8 cellular contexts compared by ENCODE assay signal in genomic region chr1:52032124-52032784, GRCh38. TPM values are rescaled to one million over a fixed set of nuclear protein-coding genes. Genes with fewer than 3 reads are reported as not detected.
A peak's percentile ranks its signal among the peaks of the same experiment; 100 is the strongest.
DNase-seq lines count a peak whose midpoint lies in the region; ATAC-seq, FAIRE-seq and TF ChIP-seq lines count a peak whose summit lies in the region.

No MANE protein-coding gene starts in this region.

- H3K9ac ChIP-seq in OCI-LY3 (ENCODE audit: low read length) = peak overlapping the region; percentile 80
- peak overlapping the region; percentile 89 for H3K9ac ChIP-seq in endothelial cell of umbilical vein (replicated peaks; ENCODE audit: extremely low read depth, insufficient read depth, low read length)
- peak overlapping the region; percentile 14 for H3K9ac ChIP-seq in trophoblast cell (ENCODE audit: low read length)

- intact Hi-C loops in endothelial cell of umbilical vein (cut with micrococcal nuclease) = no loop called here

- H3K4ac ChIP-seq in trophoblast cell (ENCODE audit: low read depth, low read length) = peak overlapping the region; percentile 34

- no peak for FAIRE-seq in endothelial cell of umbilical vein (lab: Jason Lieb, UNC)

- peak overlapping the region; percentile 85 for H3K27ac ChIP-seq in ACC112 (ENCODE audit: low read depth, low read length)
- H3K27ac ChIP-seq in OCI-LY3 (ENCODE audit: low read length) = no peak overlapping the region
- H3K27ac ChIP-seq in endothelial cell of umbilical vein (ENCODE audit: insufficient read depth, low read depth, low read length) = peak overlapping the region; percentile 70
- no peak overlapping the region for H3K27ac ChIP-seq in trophoblast cell (ENCODE audit: low read depth, low read length)

- H2AFZ ChIP-seq in ACC112 (ENCODE audit: low read length, unreplicated experiment) = no peak overlapping the region
- H2AFZ ChIP-seq in OCI-LY3 (ENCODE audit: low read depth, low read length) = no peak overlapping the region
- H2AFZ ChIP-seq in endothelial cell of umbilical vein (ENCODE audit: low read depth, low read length) = peak overlapping the region; percentile 82
- no peak overlapping the region for H2AFZ ChIP-seq in trophoblast cell (ENCODE audit: insufficient read depth, low read length, poor library complexity)

- no peak overlapping the region for H4K91ac ChIP-seq in trophoblast cell (ENCODE audit: low read depth, low read length)

- H2AK5ac ChIP-seq in trophoblast cell (ENCODE audit: low read length) = no peak overlapping the region

- H3K27me3 ChIP-seq in ACC112 (ENCODE audit: insufficient read depth, low read length) (no peaks in the 10 kb centered on the region), OCI-LY3 (ENCODE audit: low read depth, low read length) (no peaks in the 10 kb centered on the region), endothelial cell of umbilical vein (ENCODE audit: control insufficient read depth in 2 of 2, insufficient read depth in 2 of 2, low read length in 2 of 2) (no peaks in the 10 kb centered on the region), trophoblast cell (ENCODE audit: insufficient read depth, low read length) (no peaks in the 10 kb centered on the region)

- peak; percentile 31 for ATAC-seq in GM19438 (IDR thresholded peaks at IDR 0.05; ENCODE audit: low read depth, unreplicated experiment)
- no peak for ATAC-seq in GM19328 (IDR thresholded peaks at IDR 0.05; ENCODE audit: unreplicated experiment)

- no peak overlapping the region for H2BK5ac ChIP-seq in trophoblast cell (ENCODE audit: low read depth, low read length, poor library complexity)

- H3K9me3 ChIP-seq in OCI-LY3 (ENCODE audit: insufficient read depth, low read length) = no peaks in the 10 kb centered on the region
- H3K9me3 ChIP-seq in endothelial cell of umbilical vein (replicated peaks; ENCODE audit: control insufficient read depth, insufficient read depth, low read length) = no peaks in the 10 kb centered on the region
- no peaks in the 10 kb centered on the region for H3K9me3 ChIP-seq in trophoblast cell (ENCODE audit: insufficient read depth, low read depth, low read length)

- H3K4me2 ChIP-seq in OCI-LY3 (ENCODE audit: low read length) (peak overlapping the region; percentile 80), endothelial cell of umbilical vein (ENCODE audit: insufficient read depth, low read length) (peak overlapping the region; percentile 90), trophoblast cell (ENCODE audit: low read length) (peak overlapping the region; percentile 82)

- H3K23ac ChIP-seq in trophoblast cell (ENCODE audit: low read length) = no peak overlapping the region

- dilution Hi-C loops in endothelial cell of umbilical vein (cut with MboI; ENCODE audit: extremely low pct_ligation_motif_present, low sequenced_read_pairs) = no loop called here

- 0 out of 2 replicates have a peak, but pooled peaks cover 4% of the 10 kb centered on the region for H3K36me3 ChIP-seq in ACC112 (ENCODE audit: insufficient read depth, low read length)
- peaks cover 7% of the 10 kb centered on the region for H3K36me3 ChIP-seq in OCI-LY3 (replicated peaks; ENCODE audit: low read depth, low read length)
- no peaks in the 10 kb centered on the region for H3K36me3 ChIP-seq in endothelial cell of umbilical vein (ENCODE audit: control insufficient read depth in 2 of 2, extremely low read depth in 1 of 2, insufficient read depth in 2 of 2, low read length in 2 of 2)
- H3K36me3 ChIP-seq in trophoblast cell (ENCODE audit: control insufficient read depth in 1 of 2, insufficient read depth in 2 of 2, low read length in 2 of 2) = peaks cover 0 to 2% of the 10 kb centered on the region in 2 experiments

- peaks cover 4% of the 10 kb centered on the region for H3K79me1 ChIP-seq in trophoblast cell (ENCODE audit: low read length)

- CTCF ChIA-PET in endothelial cell of umbilical vein (lab: Charles Lee) = interaction anchor here (1.1 kb wide), 1 partner anchor 29 kb away, joined by 3 read pairs; no protein-coding TSS in a partner anchor

- no peak overlapping the region for H3K14ac ChIP-seq in trophoblast cell (ENCODE audit: low read length)

- no peak for TF ChIP-seq CTCF in OCI-LY3 (IDR thresholded peaks at IDR 0.05; ENCODE audit: low read depth, low read length)
- TF ChIP-seq CTCF in endothelial cell of umbilical vein (IDR thresholded peaks at IDR 0.05; ENCODE audit: extremely low read depth in 1 of 2, insufficient read depth in 1 of 2, low read depth in 1 of 2, low read length in 2 of 2) = no peak

- H3K9me1 ChIP-seq in endothelial cell of umbilical vein (replicated peaks; ENCODE audit: control insufficient read depth, extremely low read depth, insufficient read depth, low read length) = no peaks in the 10 kb centered on the region

- BruUV-seq in endothelial cell of umbilical vein (replicated peaks; lab: Mats Ljungman, UMichigan) = TSS peak; percentile 58

- no peak overlapping the region for H3K18ac ChIP-seq in trophoblast cell (ENCODE audit: low read length)

- H4K12ac ChIP-seq in trophoblast cell (ENCODE audit: low read depth, low read length) = no peak overlapping the region

- H3K4me1 ChIP-seq in ACC112 (ENCODE audit: control insufficient read depth, insufficient read depth, low read length, unreplicated experiment) = peaks cover 12% of the 10 kb centered on the region
- peaks cover 16% of the 10 kb centered on the region for H3K4me1 ChIP-seq in OCI-LY3 (ENCODE audit: low read length)
- peaks cover 21% of the 10 kb centered on the region for H3K4me1 ChIP-seq in endothelial cell of umbilical vein (ENCODE audit: control insufficient read depth, extremely low read depth, insufficient read depth, low read length)
- peaks cover 5 to 7% of the 10 kb centered on the region in 2 experiments for H3K4me1 ChIP-seq in trophoblast cell (ENCODE audit: control insufficient read depth in 1 of 2, insufficient read depth in 2 of 2, low read length in 2 of 2)

- no peak for TF ChIP-seq POLR2A in endothelial cell of umbilical vein (IDR thresholded peaks at IDR 0.05; ENCODE audit: low read depth, low read length)

- DNase-seq in endothelial cell of umbilical vein (ENCODE audit: low read depth, low spot score) (no peak), trophoblast cell (no peak), NCI-H1092 (lab: John Stamatoyannopoulos, UW) (no peak), NCI-H1417 treated with DMSO at 0.1 percent for 48 hours (lab: John Stamatoyannopoulos, UW) (no peak)

- peaks cover 9% of the 10 kb centered on the region for H4K20me1 ChIP-seq in OCI-LY3 (ENCODE audit: insufficient read depth, low read length)
- no peaks in the 10 kb centered on the region for H4K20me1 ChIP-seq in endothelial cell of umbilical vein (replicated peaks; ENCODE audit: control insufficient read depth, extremely low read depth, insufficient read depth, low read length)

- H4K8ac ChIP-seq in trophoblast cell (ENCODE audit: low read depth, low read length) = peak overlapping the region; percentile 37

- H3K79me2 ChIP-seq in ACC112 (ENCODE audit: control insufficient read depth, insufficient read depth, low read length, unreplicated experiment) = peaks cover 29% of the 10 kb centered on the region
- peaks cover 27% of the 10 kb centered on the region for H3K79me2 ChIP-seq in OCI-LY3 (ENCODE audit: low read length)
- H3K79me2 ChIP-seq in endothelial cell of umbilical vein (ENCODE audit: control insufficient read depth, insufficient read depth, low read length) = peaks cover 26% of the 10 kb centered on the region
- H3K79me2 ChIP-seq in trophoblast cell (ENCODE audit: control insufficient read depth, insufficient read depth, low read length, poor library complexity) = peaks cover 6% of the 10 kb centered on the region

- WGBS in trophoblast cell (ENCODE audit: extremely low coverage, insufficient coverage, insufficient read length) = no CpG with 5 or more reads among the region's 5 CpGs

- H2BK120ac ChIP-seq in trophoblast cell (ENCODE audit: insufficient read depth, low read length, poor library complexity) = no peak overlapping the region

- H2BK12ac ChIP-seq in trophoblast cell (ENCODE audit: low read length) = no peak overlapping the region

- POLR2A ChIA-PET in endothelial cell of umbilical vein (lab: Charles Lee) = interaction anchor here (1.5 kb wide), 1 partner anchor 23 kb away, joined by 4 read pairs; the partner anchor contains the start of gene TXNDC12

- H3K4me3 ChIP-seq in ACC112 (ENCODE audit: low read depth, low read length) (peak overlapping the region; percentile 87), OCI-LY3 (ENCODE audit: low read length) (peak overlapping the region; percentile 91), endothelial cell of umbilical vein (replicated peaks in 1 of 3; ENCODE audit: insufficient read depth in 1 of 3, low read depth in 1 of 3, low read length in 3 of 3) (peak overlapping the region; percentile 58 to 87 (median 79)), trophoblast cell (ENCODE audit: low read depth, low read length) (peak overlapping the region; percentile 93)

RNA-seq across cellular contexts. Expression of gene KTI12, which starts 1.4 kb away (rescaled TPM):
- total RNA-seq in endothelial cell of umbilical vein = 9.2 and 10.0 TPM in 2 replicates
- 12.7 TPM in 2 replicates for polyA plus RNA-seq in endothelial cell of umbilical vein
- 9.2 and 10.9 TPM in 2 replicates for polyA plus RNA-seq in endothelial cell of umbilical vein (2011; cell fraction: cytosol; rRNA removed)
- 8.5 and 10.1 TPM in 2 replicates for polyA plus RNA-seq in endothelial cell of umbilical vein (2011; cell fraction: nucleus; rRNA removed)
- polyA plus RNA-seq in endothelial cell of umbilical vein (2012) = 8.0 and 8.2 TPM in 2 replicates
- polyA minus RNA-seq in endothelial cell of umbilical vein = 8.0 and 10.2 TPM in 2 replicates
- 9.3 TPM for polyA minus RNA-seq in endothelial cell of umbilical vein (2011; cell fraction: cytosol; rRNA and poly(A)+ RNA removed)
- polyA minus RNA-seq in endothelial cell of umbilical vein (2011; cell fraction: nucleus; rRNA and poly(A)+ RNA removed) = 7.8 and 9.3 TPM in 2 replicates
- polyA plus RNA-seq in trophoblast cell (2013) = 5.9 and 6.2 TPM in 2 replicates

RNA-seq across cellular contexts. Expression of gene TXNDC12, which starts 22.7 kb away (rescaled TPM):
- total RNA-seq in endothelial cell of umbilical vein = 55.1 and 57.4 TPM in 2 replicates
- 23.3 and 33.7 TPM in 2 replicates for polyA plus RNA-seq in endothelial cell of umbilical vein
- polyA plus RNA-seq in endothelial cell of umbilical vein (2011; cell fraction: cytosol; rRNA removed) = 22.6 and 30.5 TPM in 2 replicates
- 10.7 and 16.1 TPM in 2 replicates for polyA plus RNA-seq in endothelial cell of umbilical vein (2011; cell fraction: nucleus; rRNA removed)
- polyA plus RNA-seq in endothelial cell of umbilical vein (2012) = 50.4 and 50.6 TPM in 2 replicates
- polyA minus RNA-seq in endothelial cell of umbilical vein = 25.0 and 36.8 TPM in 2 replicates
- 46.6 TPM for polyA minus RNA-seq in endothelial cell of umbilical vein (2011; cell fraction: cytosol; rRNA and poly(A)+ RNA removed)
- polyA minus RNA-seq in endothelial cell of umbilical vein (2011; cell fraction: nucleus; rRNA and poly(A)+ RNA removed) = 7.5 and 11.6 TPM in 2 replicates
- polyA plus RNA-seq in trophoblast cell (2013) = 122 and 124 TPM in 2 replicates

RNA-seq across cellular contexts. Expression of gene BTF3L4, which starts 23.8 kb away (rescaled TPM):
- 43.2 and 45.6 TPM in 2 replicates for total RNA-seq in endothelial cell of umbilical vein
- polyA plus RNA-seq in endothelial cell of umbilical vein = 20.1 and 25.1 TPM in 2 replicates
- polyA plus RNA-seq in endothelial cell of umbilical vein (2011; cell fraction: cytosol; rRNA removed) = 32.9 and 34.4 TPM in 2 replicates
- polyA plus RNA-seq in endothelial cell of umbilical vein (2011; cell fraction: nucleus; rRNA removed) = 21.3 and 28.5 TPM in 2 replicates
- 36.6 and 49.5 TPM in 2 replicates for polyA plus RNA-seq in endothelial cell of umbilical vein (2012)
- 20.9 and 21.3 TPM in 2 replicates for polyA minus RNA-seq in endothelial cell of umbilical vein
- 37.2 TPM for polyA minus RNA-seq in endothelial cell of umbilical vein (2011; cell fraction: cytosol; rRNA and poly(A)+ RNA removed)
- 25.1 and 33.7 TPM in 2 replicates for polyA minus RNA-seq in endothelial cell of umbilical vein (2011; cell fraction: nucleus; rRNA and poly(A)+ RNA removed)
- 58.8 and 59.6 TPM in 2 replicates for polyA plus RNA-seq in trophoblast cell (2013)

RNA-seq across cellular contexts. Expression of gene RAB3B, which starts 41.8 kb away (rescaled TPM):
- total RNA-seq in endothelial cell of umbilical vein = 10.4 and 11.9 TPM in 2 replicates
- polyA plus RNA-seq in endothelial cell of umbilical vein = 3.7 and 4.1 TPM in 2 replicates
- polyA plus RNA-seq in endothelial cell of umbilical vein (2011; cell fraction: cytosol; rRNA removed) = 5.3 and 5.9 TPM in 2 replicates
- 4.6 and 4.8 TPM in 2 replicates for polyA plus RNA-seq in endothelial cell of umbilical vein (2011; cell fraction: nucleus; rRNA removed)
- polyA plus RNA-seq in endothelial cell of umbilical vein (2012) = 26.3 and 29.0 TPM in 2 replicates
- 13.1 and 14.5 TPM in 2 replicates for polyA minus RNA-seq in endothelial cell of umbilical vein
- polyA minus RNA-seq in endothelial cell of umbilical vein (2011; cell fraction: cytosol; rRNA and poly(A)+ RNA removed) = not detected
- polyA minus RNA-seq in endothelial cell of umbilical vein (2011; cell fraction: nucleus; rRNA and poly(A)+ RNA removed) = 4.3 and 6.6 TPM in 2 replicates
- polyA plus RNA-seq in trophoblast cell (2013) = 3.6 TPM in 2 replicates

Comparison
In these comparisons a context has a peak if more than half of its experiments do, and no peak if none do; other contexts are left out.
1. H3K27ac ChIP-seq: peak in ACC112 (single experiment) and endothelial cell of umbilical vein (single experiment); none in OCI-LY3 (single experiment) and trophoblast cell (single experiment).
2. H3K9ac ChIP-seq: peak in every context shown above with its lines; median percentile 89 in endothelial cell of umbilical vein; 80 in OCI-LY3; 14 in trophoblast cell.
3. Peak in every context shown above with its lines, with median percentiles within 50 percentile points of each other: H3K4me3 ChIP-seq and H3K4me2 ChIP-seq.